Comparison of ENCODE assay signal across 8 cellular contexts in genomic region chr18:62324917-62325805, GRCh38. TPM values are rescaled to one million over a fixed set of nuclear protein-coding genes. Genes with fewer than 3 reads are reported as not detected.
A peak's percentile ranks its signal among the peaks of the same experiment; 100 is the strongest.
DNase-seq lines count a peak whose midpoint lies in the region; ATAC-seq, FAIRE-seq and TF ChIP-seq lines count a peak whose summit lies in the region.

TSS of gene TNFRSF11A (plus strand) at chr18:62325310. CDS start at chr18:62325353, 43 bp downstream.

- intact Hi-C loops in mucosa of descending colon (cut with DNase I, micrococcal nuclease) = no loop called here

- in situ Hi-C loops in GM13976 (cut with MboI; ENCODE audit: low sequenced_read_pairs, unreplicated experiment) = no loop called here

- H3K9ac ChIP-seq in duodenal mucosa (ENCODE audit: low read depth in 1 of 2, low read length in 2 of 2) = peak within 1 kb of the TSS; percentile 82 to 86

- no peaks in the 10 kb centered on the region for H3K36me3 ChIP-seq in duodenal mucosa (ENCODE audit: control insufficient read depth in 1 of 2, insufficient read depth in 2 of 2, low read length in 2 of 2)
- no peaks in the 10 kb centered on the region for H3K36me3 ChIP-seq in mucosa of descending colon (ENCODE audit: low read depth)

- H3K27ac ChIP-seq in duodenal mucosa (ENCODE audit: low read depth, low read length) = no peak within 1 kb of the TSS

- no peak for FAIRE-seq in urothelium cell line (lab: Jason Lieb, UNC)

- H3K27me3 ChIP-seq in duodenal mucosa (ENCODE audit: control insufficient read depth in 1 of 2, insufficient read depth in 2 of 2, low read length in 2 of 2) = peaks cover 18 to 26% of the 10 kb centered on the region in 2 donors

- H3K9me3 ChIP-seq in duodenal mucosa (ENCODE audit: control insufficient read depth in 1 of 2, low read length in 2 of 2) (no peaks in the 10 kb centered on the region), mucosa of descending colon (no peaks in the 10 kb centered on the region)

- peak; percentile 56 for TF ChIP-seq CTCF in GM13976 (IDR thresholded peaks at IDR 0.05; ENCODE audit: borderline replicate concordance, control extremely low read depth, extremely low read depth, insufficient read depth, missing control alignments)
- TF ChIP-seq CTCF in mucosa of descending colon (IDR thresholded peaks at IDR 0.05) = peak; percentile 53

- peaks cover 37 to 43% of the 10 kb centered on the region in 2 donors for H3K4me1 ChIP-seq in duodenal mucosa (ENCODE audit: control insufficient read depth in 1 of 2, insufficient read depth in 2 of 2, low read length in 2 of 2)
- peaks cover 34% of the 10 kb centered on the region for H3K4me1 ChIP-seq in mucosa of descending colon (ENCODE audit: low read depth)

- DNase-seq in GM13976 (ENCODE audit: low spot score) (peak; percentile 88), HCEC 1CT (peak; percentile 50), NCI-H1048 (lab: John Stamatoyannopoulos, UW) (peak; percentile 44), mucosa of descending colon (peak; percentile 73 to 90 (median 85)), urothelium cell line (ENCODE audit: low spot score) (no peak)
- peak; percentile 48 to 51 for DNase-seq in activated CD4-positive, alpha-beta T cell treated with anti-CD3 and anti-CD28 coated beads for 4 hours
- DNase-seq in stimulated activated naive CD8-positive, alpha-beta T cell treated with anti-CD3 and anti-CD28 coated beads, Interleukin-15, Interleukin-2, amounts not matched to agents 100 U/mL and 50 U/mL, for 24 hours = peak; percentile 77

- H3K4me3 ChIP-seq in duodenal mucosa (ENCODE audit: low read depth in 1 of 2, low read length in 2 of 2) (peak within 1 kb of the TSS; percentile 81 to 92), mucosa of descending colon (peak within 1 kb of the TSS; percentile 33)

- peak; percentile 77 for ATAC-seq in mucosa of descending colon
- peak; percentile 66 for ATAC-seq in stimulated activated naive CD8-positive, alpha-beta T cell treated with anti-CD3 and anti-CD28 coated beads, Interleukin-15, Interleukin-2, amounts not matched to agents 100 U/mL and 50 U/mL, for 24 hours

RNA-seq across cellular contexts. Expression of gene TNFRSF11A, which starts in this region (rescaled TPM):
- total RNA-seq in mucosa of descending colon = 10 to 100 TPM; 23.3 to 87.3 (median 59.3) TPM
